ENCODE assay signal across 9 cellular contexts in the genomic region with DNA sequence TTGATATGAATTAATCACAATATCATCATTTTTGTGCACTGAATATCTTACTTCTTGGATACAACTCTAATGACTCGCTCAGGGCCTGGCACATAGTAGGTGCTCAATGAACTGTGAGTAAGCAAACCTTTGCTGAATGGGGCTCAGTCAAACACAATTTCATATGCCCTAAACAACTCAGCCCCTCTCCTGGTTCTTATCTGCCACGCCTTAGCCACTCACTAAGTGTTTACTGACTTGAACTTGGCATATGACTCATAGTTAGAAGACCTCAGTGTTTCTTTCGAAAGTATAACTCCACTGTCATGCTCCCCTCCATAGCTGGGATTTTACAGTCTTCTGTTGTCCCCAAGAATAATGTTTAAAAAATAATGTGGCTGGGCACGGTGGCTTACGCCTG. TPM values are rescaled to one million over a fixed set of nuclear protein-coding genes. Genes with fewer than 3 reads are reported as not detected.
DNase-seq lines count a peak whose midpoint lies in the region; ATAC-seq and TF ChIP-seq lines count a peak whose summit lies in the region.
"Had no signal": no experiment of that assay in that cellular context is flagged by ENCODE, and none has a peak within 500 bp of the region (broad histone marks: within the 10 kb centered on the region; RNA-seq: fewer than 3 reads in every experiment).

No MANE protein-coding gene starts in this region.

- H3K4me1 ChIP-seq in KMS-11 (ENCODE audit: low read depth, poor library complexity, severe bottlenecking) (peaks cover 50% of the 10 kb centered on the region), mucosa of rectum (ENCODE audit: control insufficient read depth in 2 of 2, insufficient read depth in 2 of 2, low read length in 2 of 2) (peaks cover 9 to 18% of the 10 kb centered on the region in 2 donors)

- H3K4me3 ChIP-seq in KMS-11 (IDR thresholded peaks at IDR 0.05; ENCODE audit: insufficient read depth, low read depth, low read length) (no peak overlapping the region), mucosa of rectum (ENCODE audit: low read length in 2 of 2) (no peak overlapping the region)
- H3K4me3 ChIP-seq: SK-N-MC had no signal

- H3K27me3 ChIP-seq in KMS-11 (ENCODE audit: insufficient read depth, low read depth) (no peaks in the 10 kb centered on the region), mucosa of rectum (ENCODE audit: control insufficient read depth in 2 of 2, insufficient read depth in 2 of 2, low read length in 2 of 2) (no peaks in the 10 kb centered on the region)

- no peak for TF ChIP-seq CTCF in GM10248 (IDR thresholded peaks at IDR 0.05; ENCODE audit: control extremely low read depth, extremely low read depth, low read depth, missing control alignments)
- no peak for TF ChIP-seq CTCF in KMS-11 (conservative IDR thresholded peaks at IDR 0.05; ENCODE audit: low read depth, low read length)

- CTCF ChIA-PET in GM10248 (lab: Yijun Ruan, JAX) = interaction anchor here (1.5 to 19.3 kb wide), 5 partner anchors 8 to 226 kb away, joined by 3 to 433 read pairs (median 5); a partner anchor contains a TSS

- ATAC-seq in HG03159 (IDR thresholded peaks at IDR 0.05; ENCODE audit: unreplicated experiment) (no peak), HG02884 (IDR thresholded peaks at IDR 0.05; ENCODE audit: unreplicated experiment) (no peak), left ventricle myocardium superior (no peak)

- intact Hi-C loops in left ventricle myocardium superior (cut with micrococcal nuclease) = no loop called here

- peak; percentile 70 for DNase-seq in GM10248 (ENCODE audit: extremely low spot score)
- DNase-seq in activated T-cell treated with anti-CD3 and anti-CD28 coated beads, Interleukin-2, amount 50 U/mL, for 48 hours = peak; percentile 51 to 56
- DNase-seq in cerebellar cortex (ENCODE audit: low spot score) = no peak
- no peak for DNase-seq in left ventricle myocardium superior

- no peaks in the 10 kb centered on the region for H3K9me3 ChIP-seq in mucosa of rectum (ENCODE audit: control insufficient read depth in 2 of 2, low read length in 2 of 2)

- no peaks in the 10 kb centered on the region for H3K36me3 ChIP-seq in KMS-11 (ENCODE audit: insufficient read depth)
- H3K36me3 ChIP-seq in mucosa of rectum (ENCODE audit: control insufficient read depth in 2 of 2, insufficient read depth in 2 of 2, low read length in 2 of 2) = no peaks in the 10 kb centered on the region

- peak overlapping the region; percentile 94 for H3K27ac ChIP-seq in KMS-11
- peak overlapping the region; percentile 23 to 70 for H3K27ac ChIP-seq in mucosa of rectum (ENCODE audit: low read depth in 2 of 2, low read length in 2 of 2)
- H3K27ac ChIP-seq: SK-N-MC had no signal

- H4K20me1 ChIP-seq in KMS-11 (ENCODE audit: insufficient read depth) = no peaks in the 10 kb centered on the region

- no peaks in the 10 kb centered on the region for H3K79me2 ChIP-seq in KMS-11 (ENCODE audit: insufficient read depth, low read depth)

- no peak overlapping the region; the same call in 1 of the 2 replicates for H2AFZ ChIP-seq in KMS-11 (ENCODE audit: low read depth)

- peak overlapping the region; percentile 62; the same call in 1 of the 2 replicates for H3K9ac ChIP-seq in KMS-11
- H3K9ac ChIP-seq in mucosa of rectum (ENCODE audit: low read depth in 1 of 2, low read length in 2 of 2) = no peak overlapping the region

- POLR2A ChIA-PET in GM10248 (lab: Yijun Ruan, JAX) = interaction anchor here (0.6 kb wide), 1 partner anchor 11 kb away, joined by 3 read pairs; no protein-coding TSS in a partner anchor

- H3K4me2 ChIP-seq in KMS-11 = peak overlapping the region; percentile 94

RNA-seq across cellular contexts. Expression of a gene that starts 4.8 kb away (rescaled TPM):
- 3.7 TPM for total RNA-seq in left ventricle myocardium superior

RNA-seq across cellular contexts. Expression of a gene that starts 48.9 kb away (rescaled TPM):
- 0.22 TPM for total RNA-seq in left ventricle myocardium superior

Comparison
In these comparisons a context has a peak if more than half of its experiments do, and no peak if none do; other contexts are left out.
1. DNase-seq: peak in GM10248 (single experiment) and activated T-cell treated with anti-CD3 and anti-CD28 coated beads, Interleukin-2, amount 50 U/mL, for 48 hours (2 of 2); none in cerebellar cortex (single experiment) and left ventricle myocardium superior (single experiment).